1 cellular context compared by ENCODE assay signal in genomic region chr22:47075568-47075967, GRCh38.
TF ChIP-seq lines count a peak whose summit lies in the region.

No MANE protein-coding gene starts in this region.

TF ChIP-seq in K562, 482 proteins besides CTCF, POLR2A, EP300 and RAD21 (continued from another document):
- TF ChIP-seq NR0B1 (IDR thresholded peaks at IDR 0.05; ENCODE audit: partially characterized antibody) (no peak), ZNF384 (IDR thresholded peaks at IDR 0.05; ENCODE audit: low read depth, low read length) (no peak), ZNF311 (CRISPR knock-in tag; IDR thresholded peaks at IDR 0.05) (no peak), RBM15 (IDR thresholded peaks at IDR 0.05; ENCODE audit: insufficient read depth, low read length) (no peak), ZNF143 (CRISPR knock-in tag; IDR thresholded peaks at IDR 0.05) (no peak), BRCA1 (IDR thresholded peaks at IDR 0.05) (no peak), BRCA1 (CRISPR knock-in tag; IDR thresholded peaks at IDR 0.05) (no peak), ZNF175 (CRISPR knock-in tag; IDR thresholded peaks at IDR 0.05; ENCODE audit: low read depth) (no peak), BRF2 (IDR thresholded peaks at IDR 0.05; ENCODE audit: borderline replicate concordance, insufficient read depth, insufficient read length) (no peak), RBM25 (IDR thresholded peaks at IDR 0.05; ENCODE audit: low read depth, low read length, severe bottlenecking) (peak; percentile 33), FOXK1 (CRISPR knock-in tag; IDR thresholded peaks at IDR 0.05; ENCODE audit: borderline replicate concordance) (no peak), ZNF507 (tag; conservative IDR thresholded peaks at IDR 0.05) (peak; percentile 98)
